ENCODE assay signal across 20 cellular contexts in the genomic region with DNA sequence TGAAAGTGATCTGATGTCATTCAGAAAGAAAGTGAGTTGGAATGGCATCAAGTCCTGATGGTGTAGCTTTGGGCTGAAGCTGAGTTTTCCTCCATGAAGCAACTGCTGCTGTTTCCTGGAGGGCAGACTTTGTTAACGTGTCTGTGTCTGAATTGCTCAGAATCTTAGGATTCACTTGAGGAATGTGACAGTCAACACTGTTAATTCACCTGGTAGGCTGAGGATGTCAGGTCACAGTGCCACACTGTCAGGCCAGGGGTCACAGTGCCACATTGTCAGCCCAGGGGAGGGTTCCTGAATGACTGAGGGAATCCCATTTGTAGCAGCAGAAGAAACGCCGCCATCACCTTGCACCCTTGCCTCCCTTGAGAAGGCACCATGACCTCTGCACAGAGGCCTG. TPM values are rescaled to one million over a fixed set of nuclear protein-coding genes. Genes with fewer than 3 reads are reported as not detected.
DNase-seq lines count a peak whose midpoint lies in the region; ATAC-seq and TF ChIP-seq lines count a peak whose summit lies in the region.
"Had no signal": no experiment of that assay in that cellular context is flagged by ENCODE, and none has a peak within 500 bp of the region (broad histone marks: within the 10 kb centered on the region; RNA-seq: fewer than 3 reads in every experiment).

No MANE protein-coding gene starts in this region.

- intact Hi-C loops in PC-9 (cut with micrococcal nuclease; ENCODE audit: unreplicated experiment), result loop anchor here (1.0 kb wide), 1 partner anchor 9 kb away; no protein-coding TSS in a partner anchor

- peak overlapping the region; percentile 76 for H3K27ac ChIP-seq in PC-9
- H3K27ac ChIP-seq in iPS-20b (ENCODE audit: low read length), result no peak overlapping the region
- H3K27ac ChIP-seq in neural progenitor cell, result no peak overlapping the region
- H3K27ac ChIP-seq: RWPE1 had no signal

- H3K27ac Mint-ChIP-seq in neural progenitor cell, result no peak overlapping the region
- H3K27ac Mint-ChIP-seq: CD4-positive, alpha-beta memory T cell had no signal

- H3F3A ChIP-seq in PC-9 (ENCODE audit: insufficient read depth, low read depth) (peaks cover 30% of the 10 kb centered on the region), neural progenitor cell (ENCODE audit: low read depth) (peaks cover 21% of the 10 kb centered on the region)

- no peak for ATAC-seq in HG02588 (IDR thresholded peaks at IDR 0.05; ENCODE audit: unreplicated experiment)
- ATAC-seq: HepG2 had no signal

- H2AFZ ChIP-seq in PC-9 (no peak overlapping the region), neural progenitor cell (replicated peaks) (no peak overlapping the region)

- POLR2A ChIA-PET in PC-9 (lab: Charles Lee; ENCODE audit: unreplicated experiment), result interaction anchor here (0.7 kb wide), 1 partner anchor 53 kb away, joined by 3 read pairs; no protein-coding TSS in a partner anchor

- TF ChIP-seq CTCF in PC-9 (conservative IDR thresholded peaks at IDR 0.05) (no peak), neural progenitor cell (IDR thresholded peaks at IDR 0.05) (no peak)

- BruUV-seq in PC-9 (replicated peaks; lab: Mats Ljungman, UMichigan), result no TSS peak

- H3K4me1 ChIP-seq in PC-9 (replicated peaks; ENCODE audit: insufficient read depth) (peaks cover 79% of the 10 kb centered on the region), iPS-20b (ENCODE audit: insufficient read depth, low read length) (peaks cover 47% of the 10 kb centered on the region), neural progenitor cell (peaks cover 53% of the 10 kb centered on the region)

- H3K4me3 Mint-ChIP-seq in neural progenitor cell, result no peak overlapping the region
- H3K4me3 Mint-ChIP-seq: CD4-positive, alpha-beta memory T cell had no signal

- H3K79me2 ChIP-seq in PC-9 (ENCODE audit: low read depth) (peaks cover 62% of the 10 kb centered on the region), neural progenitor cell (ENCODE audit: low read depth) (no peaks in the 10 kb centered on the region)

- CTCF ChIA-PET in PC-9 (lab: Charles Lee), result no interaction called here

- no peaks in the 10 kb centered on the region for H3K36me3 Mint-ChIP-seq in neural progenitor cell
- H3K36me3 Mint-ChIP-seq: CD4-positive, alpha-beta memory T cell had no signal

- no peaks in the 10 kb centered on the region; the same call in 1 of the 2 replicates for H3K9me3 ChIP-seq in PC-9 (ENCODE audit: insufficient read depth, low read depth)
- no peaks in the 10 kb centered on the region for H3K9me3 ChIP-seq in iPS-20b (ENCODE audit: insufficient read depth, low read depth, low read length)
- H3K9me3 ChIP-seq in neural progenitor cell (ENCODE audit: low read depth), result no peaks in the 10 kb centered on the region
- H3K9me3 ChIP-seq: MG63 had no signal

- no peaks in the 10 kb centered on the region for H3K36me3 ChIP-seq in PC-9 (ENCODE audit: low read depth)
- H3K36me3 ChIP-seq in iPS-20b (ENCODE audit: insufficient read depth, low read depth, low read length), result no peaks in the 10 kb centered on the region
- no peaks in the 10 kb centered on the region for H3K36me3 ChIP-seq in neural progenitor cell
- H3K36me3 ChIP-seq: MG63 had no signal

- H3K9ac ChIP-seq in iPS-20b (ENCODE audit: low read depth, low read length) (0 out of 2 replicates have a peak overlapping the region, but pooled peaks have one; percentile 64), neural progenitor cell (no peak overlapping the region)

- H3K9me2 ChIP-seq in PC-9 (ENCODE audit: insufficient read depth), result no peaks in the 10 kb centered on the region

- H3K4me3 ChIP-seq in PC-9 (no peak overlapping the region), iPS-20b (ENCODE audit: low read length) (no peak overlapping the region), neural progenitor cell (no peak overlapping the region)
- H3K4me3 ChIP-seq: MG63 had no signal

- DNase-seq in ELF-1 (ENCODE audit: low read depth, low spot score) (peak; percentile 53), PC-9 (no peak), neural progenitor cell (ENCODE audit: low spot score) (peak; percentile 28), UCSD-AML1 (lab: John Stamatoyannopoulos, UW; ENCODE audit: unreplicated experiment) (no peak), RKO (ENCODE audit: low spot score) (no peak)
- DNase-seq in stimulated activated CD4-positive, alpha-beta T cell treated with anti-CD3 and anti-CD28 coated beads, Interleukin-2, amount 100 ng/mL, for 48 hours, result no peak
- DNase-seq: CD4-positive, alpha-beta memory T cell; Karpas-422; MG63; NCI-H1092 treated with DMSO at 0.1 percent for 48 hours; NCI-H1694; NCI-H2107; NCI-H345; NCI-H526 treated with DMSO at 0.1 percent for 48 hours; NK-92 treated with Interleukin-12 subunit alpha and Interleukin-12 subunit beta, amount 100 ng/mL, for 24 hours had no signal

- peaks cover 54% of the 10 kb centered on the region for H3K4me1 Mint-ChIP-seq in neural progenitor cell

- H3K9me3 Mint-ChIP-seq in neural progenitor cell, result no peaks in the 10 kb centered on the region
- H3K9me3 Mint-ChIP-seq: CD4-positive, alpha-beta memory T cell had no signal

- H3K27me3 Mint-ChIP-seq in neural progenitor cell (ENCODE audit: insufficient read depth, low read depth), result no peaks in the 10 kb centered on the region

- H3K27me3 ChIP-seq in PC-9 (ENCODE audit: insufficient read depth, low read depth) (no peaks in the 10 kb centered on the region), iPS-20b (ENCODE audit: insufficient read depth, low read length) (peaks cover 4% of the 10 kb centered on the region; the same call in 1 of the 2 replicates), neural progenitor cell (no peaks in the 10 kb centered on the region)
- H3K27me3 ChIP-seq: MG63 had no signal

- H3K4me2 ChIP-seq in PC-9 (peak overlapping the region; percentile 62; the same call in 1 of the 2 replicates), neural progenitor cell (peak overlapping the region; percentile 25)

- H4K20me1 ChIP-seq in PC-9 (ENCODE audit: insufficient read depth) (no peaks in the 10 kb centered on the region), neural progenitor cell (ENCODE audit: low read depth) (no peaks in the 10 kb centered on the region)

RNA-seq across cellular contexts. Expression of gene LYPD6B, which starts 39.4 kb away (rescaled TPM):
- 10.0 and 12.7 TPM in 2 replicates for total RNA-seq in PC-9 (2021)
- total RNA-seq in neural progenitor cell (ENCODE audit: low replicate concordance), result 0.34 TPM in 1 of 2 replicates, not detected in the other
- total RNA-seq: CD4-positive, alpha-beta memory T cell; HepG2; OCI-LY7 had no signal

Comparison
In these comparisons a context has a peak if more than half of its experiments do, and no peak if none do; other contexts are left out.
1. DNase-seq: peak in ELF-1 (single experiment) and neural progenitor cell (single experiment); none in PC-9 (0 of 2), stimulated activated CD4-positive, alpha-beta T cell treated with anti-CD3 and anti-CD28 coated beads, Interleukin-2, amount 100 ng/mL, for 48 hours (0 of 2), UCSD-AML1 (single experiment) and RKO (single experiment).